ENCODE assay signal across 8 cellular contexts in genomic region chr11:125625594-125626380, GRCh38. TPM values are rescaled to one million over a fixed set of nuclear protein-coding genes. Genes with fewer than 3 reads are reported as not detected.
DNase-seq lines count a peak whose midpoint lies in the region; ATAC-seq and TF ChIP-seq lines count a peak whose summit lies in the region.

No MANE protein-coding gene starts in this region.

- peak overlapping the region; percentile 81 to 92 (median 89) for H3K9ac ChIP-seq in BLaER1 treated with 17β-estradiol and CSF1 and Interleukin-3, amounts not matched to agents 10 nM and 100 nM
- H3K9ac ChIP-seq in liver (ENCODE audit: low read depth in 1 of 2, low read length in 2 of 2): peak overlapping the region; percentile 53 to 84

- peaks cover 15 to 72% (median 46%) of the 10 kb centered on the region in 11 experiments for H3K36me3 ChIP-seq in BLaER1 treated with 17β-estradiol and CSF1 and Interleukin-3, amounts not matched to agents 10 nM and 100 nM
- H3K36me3 ChIP-seq in liver (ENCODE audit: control insufficient read depth in 4 of 4, insufficient read depth in 3 of 4, low read depth in 1 of 4, low read length in 3 of 4): peaks cover 5 to 13% (median 11%) of the 10 kb centered on the region in 4 donors

- peak; percentile 19 for DNase-seq in GM19240 (ENCODE audit: insufficient read length, low spot score)
- DNase-seq in NCI-H524 treated with DMSO at 0.1 percent for 48 hours (lab: John Stamatoyannopoulos, UW): peak; percentile 58
- peak; percentile 77 to 87 for DNase-seq in activated CD4-positive, alpha-beta T cell treated with anti-CD3 and anti-CD28 coated beads, Interleukin-2, amount 50 U/mL, for 24 hours (ENCODE audit: low read depth in 1 of 2, low spot score in 1 of 2)
- peak; percentile 94 for DNase-seq in dermis blood vessel endothelial cell
- DNase-seq in stimulated activated CD4-positive, alpha-beta T cell treated with anti-CD3 and anti-CD28 coated beads, Interleukin-4, amount 100 ng/mL, for 1 hour: peak; percentile 85

- H3K27me3 ChIP-seq in BLaER1 treated with 17β-estradiol and CSF1 and Interleukin-3, amounts not matched to agents 10 nM and 100 nM: no peaks in the 10 kb centered on the region
- no peaks in the 10 kb centered on the region for H3K27me3 ChIP-seq in liver (ENCODE audit: control insufficient read depth in 4 of 4, insufficient read depth in 4 of 4, low read length in 3 of 4)

- WGBS in liver: under 1% methylated on average over 60 of the region's 60 CpGs

- peak overlapping the region; percentile 71 to 91 (median 81) for H3K4me3 ChIP-seq in BLaER1 treated with 17β-estradiol and CSF1 and Interleukin-3, amounts not matched to agents 10 nM and 100 nM
- peak overlapping the region; percentile 51 to 82 (median 75) for H3K4me3 ChIP-seq in liver (ENCODE audit: low read depth in 1 of 3, low read length in 3 of 3)

- peak; percentile 85 for ATAC-seq in HG03460 (IDR thresholded peaks at IDR 0.05; ENCODE audit: unreplicated experiment)

- peaks cover 23 to 40% (median 32%) of the 10 kb centered on the region in 10 experiments for H3K4me1 ChIP-seq in BLaER1 treated with 17β-estradiol and CSF1 and Interleukin-3, amounts not matched to agents 10 nM and 100 nM
- peaks cover 3 to 20% (median 15%) of the 10 kb centered on the region in 4 donors for H3K4me1 ChIP-seq in liver (ENCODE audit: control insufficient read depth in 4 of 4, insufficient read depth in 4 of 4, low read length in 3 of 4)

- TF ChIP-seq RAD21 in liver (IDR thresholded peaks at IDR 0.05): peak; percentile 22 to 35

- no peak for TF ChIP-seq CTCF in liver (IDR thresholded peaks at IDR 0.05; ENCODE audit: low read depth, low read length, missing input control)

- no peaks in the 10 kb centered on the region for H3K9me3 ChIP-seq in BLaER1 treated with 17β-estradiol and CSF1 and Interleukin-3, amounts not matched to agents 10 nM and 100 nM (replicated peaks in 1 of 11)
- H3K9me3 ChIP-seq in liver (ENCODE audit: control insufficient read depth in 4 of 4, low read length in 3 of 4): no peaks in the 10 kb centered on the region

- H3K4me2 ChIP-seq in BLaER1 treated with 17β-estradiol and CSF1 and Interleukin-3, amounts not matched to agents 10 nM and 100 nM: peak overlapping the region; percentile 80 to 94 (median 86)

- peak overlapping the region; percentile 68 to 93 (median 88) for H3K27ac ChIP-seq in BLaER1 treated with 17β-estradiol and CSF1 and Interleukin-3, amounts not matched to agents 10 nM and 100 nM
- H3K27ac ChIP-seq in liver (ENCODE audit: low read depth in 1 of 2, low read length in 2 of 2): peak overlapping the region; percentile 93 to 95

- peaks cover 0 to 4% (median 0%) of the 10 kb centered on the region in 11 experiments; a peak in 3 of 22 replicates for H4K20me1 ChIP-seq in BLaER1 treated with 17β-estradiol and CSF1 and Interleukin-3, amounts not matched to agents 10 nM and 100 nM

TF ChIP-seq in liver, 16 proteins besides CTCF, POLR2A, EP300 and RAD21:
- TF ChIP-seq TAF1 (conservative IDR thresholded peaks at IDR 0.05) (no peak), EGR1 (IDR thresholded peaks at IDR 0.05; ENCODE audit: low read depth in 2 of 2) (no peak), HNF4G (IDR thresholded peaks at IDR 0.05) (no peak), JUND (IDR thresholded peaks at IDR 0.05) (no peak), NR2F2 (IDR thresholded peaks at IDR 0.05) (no peak), FOXA1 (IDR thresholded peaks at IDR 0.05) (peak; percentile 57), YY1 (IDR thresholded peaks at IDR 0.05) (peak; percentile 92), RXRA (IDR thresholded peaks at IDR 0.05) (no peak), FOXA2 (IDR thresholded peaks at IDR 0.05) (peak; percentile 33), HNF4A (conservative IDR thresholded peaks at IDR 0.05) (no peak), SP1 (IDR thresholded peaks at IDR 0.05) (peak; percentile 11), GABPA (IDR thresholded peaks at IDR 0.05 in 1 of 2, conservative IDR thresholded peaks at IDR 0.05 in 1 of 2) (peak in 1 of 2 donors; percentile 71), ATF3 (IDR thresholded peaks at IDR 0.05) (no peak), REST (IDR thresholded peaks at IDR 0.05) (peak; percentile 66)
- TF ChIP-seq, protein P1, sequence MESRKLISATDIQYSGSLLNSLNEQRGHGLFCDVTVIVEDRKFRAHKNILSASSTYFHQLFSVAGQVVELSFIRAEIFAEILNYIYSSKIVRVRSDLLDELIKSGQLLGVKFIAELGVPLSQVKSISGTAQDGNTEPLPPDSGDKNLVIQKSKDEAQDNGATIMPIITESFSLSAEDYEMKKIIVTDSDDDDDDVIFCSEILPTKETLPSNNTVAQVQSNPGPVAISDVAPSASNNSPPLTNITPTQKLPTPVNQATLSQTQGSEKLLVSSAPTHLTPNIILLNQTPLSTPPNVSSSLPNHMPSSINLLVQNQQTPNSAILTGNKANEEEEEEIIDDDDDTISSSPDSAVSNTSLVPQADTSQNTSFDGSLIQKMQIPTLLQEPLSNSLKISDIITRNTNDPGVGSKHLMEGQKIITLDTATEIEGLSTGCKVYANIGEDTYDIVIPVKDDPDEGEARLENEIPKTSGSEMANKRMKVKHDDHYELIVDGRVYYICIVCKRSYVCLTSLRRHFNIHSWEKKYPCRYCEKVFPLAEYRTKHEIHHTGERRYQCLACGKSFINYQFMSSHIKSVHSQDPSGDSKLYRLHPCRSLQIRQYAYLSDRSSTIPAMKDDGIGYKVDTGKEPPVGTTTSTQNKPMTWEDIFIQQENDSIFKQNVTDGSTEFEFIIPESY (IDR thresholded peaks at IDR 0.05): no peak
- TF ChIP-seq, protein P2, sequence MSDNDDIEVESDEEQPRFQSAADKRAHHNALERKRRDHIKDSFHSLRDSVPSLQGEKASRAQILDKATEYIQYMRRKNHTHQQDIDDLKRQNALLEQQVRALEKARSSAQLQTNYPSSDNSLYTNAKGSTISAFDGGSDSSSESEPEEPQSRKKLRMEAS (IDR thresholded peaks at IDR 0.05): no peak

RNA-seq across cellular contexts. Expression of gene CHEK1, which starts 0.8 kb away (rescaled TPM):
- total RNA-seq in dermis blood vessel endothelial cell: 20.1 and 45.7 TPM in 2 replicates
- total RNA-seq in liver: 10 to 100 TPM in 1 of 2 donors, under 1 TPM in 1; 0.59 to 21.7 TPM
- 1 to 10 TPM in 1 of 2 donors, under 1 TPM in 1; 0.68 to 1.0 TPM for polyA plus RNA-seq in liver

RNA-seq across cellular contexts. Expression of gene STT3A, which starts 33.1 kb away (rescaled TPM):
- total RNA-seq in dermis blood vessel endothelial cell (158 and 204 TPM in 2 replicates), liver (100 to 1,000 TPM; 145 to 176 TPM)
- polyA plus RNA-seq in liver: 100 to 1,000 TPM in 1 of 2 donors, 10 to 100 TPM in 1; 47.5 to 115 TPM

RNA-seq across cellular contexts. Expression of gene ACRV1, which starts 54.9 kb away (rescaled TPM):
- total RNA-seq in dermis blood vessel endothelial cell: not detected in 2 replicates
- total RNA-seq in liver: not detected
- not detected for polyA plus RNA-seq in liver

RNA-seq across cellular contexts. Expression of gene EI24, which starts 56.5 kb away (rescaled TPM):
- total RNA-seq in dermis blood vessel endothelial cell (122 and 152 TPM in 2 replicates), liver (100 to 1,000 TPM in 1 of 2 donors, 10 to 100 TPM in 1; 64.9 to 288 TPM)
- 100 to 1,000 TPM; 154 to 253 TPM for polyA plus RNA-seq in liver

Comparison
In these comparisons a context has a peak if more than half of its experiments do, and no peak if none do; other contexts are left out.
1. Peak in every context shown above with its lines: DNase-seq, ATAC-seq, H3K4me3 ChIP-seq and H3K27ac ChIP-seq.
2. DNase-seq: peak in every context shown above with its lines; median percentile 94 in dermis blood vessel endothelial cell; 85 in stimulated activated CD4-positive, alpha-beta T cell treated with anti-CD3 and anti-CD28 coated beads, Interleukin-4, amount 100 ng/mL, for 1 hour; 82 in activated CD4-positive, alpha-beta T cell treated with anti-CD3 and anti-CD28 coated beads, Interleukin-2, amount 50 U/mL, for 24 hours; 58 in NCI-H524 treated with DMSO at 0.1 percent for 48 hours; 19 in GM19240.